In genomic region chr13:98598043-98598442, GRCh38 we compare ENCODE assay signal across 16 cellular contexts. TPM values are rescaled to one million over a fixed set of nuclear protein-coding genes. Genes with fewer than 3 reads are reported as not detected.
DNase-seq lines count a peak whose midpoint lies in the region; ATAC-seq and TF ChIP-seq lines count a peak whose summit lies in the region.
"Had no signal": no experiment of that assay in that cellular context is flagged by ENCODE, and none has a peak within 500 bp of the region (broad histone marks: within the 10 kb centered on the region; RNA-seq: fewer than 3 reads in every experiment).

No MANE protein-coding gene starts in this region.

- no peaks in the 10 kb centered on the region for H3K27me3 ChIP-seq in MG63

- H3K4me3 ChIP-seq in AG09309 (ENCODE audit: control insufficient read depth, low read depth, low read length) (no peak overlapping the region), WI38 (ENCODE audit: low read depth, low read length) (no peak overlapping the region), fibroblast of the aortic adventitia (ENCODE audit: low read depth, low read length) (no peak overlapping the region), MG63 (no peak overlapping the region)
- H3K4me3 ChIP-seq: thoracic aorta had no signal

- TF ChIP-seq CTCF in AG09309 (IDR thresholded peaks at IDR 0.05; ENCODE audit: control insufficient read depth, insufficient read depth, low read depth, low read length, missing control alignments) (peak; percentile 36), WI38 (IDR thresholded peaks at IDR 0.05; ENCODE audit: low read depth, low read length) (0 out of 2 replicates have a peak, but pooled peaks have one; percentile 5), fibroblast of the aortic adventitia (IDR thresholded peaks at IDR 0.05; ENCODE audit: insufficient read depth, low read length) (no peak)

- DNase-seq in AG09309 (ENCODE audit: low read depth) = no peak
- DNase-seq in G401 (ENCODE audit: low spot score) = peak; percentile 18
- peak; percentile 15 for DNase-seq in fibroblast of the aortic adventitia (ENCODE audit: low read depth)
- no peak for DNase-seq in NK-92 treated with Interleukin-12 subunit alpha and Interleukin-12 subunit beta, amount 100 ng/mL, for 24 hours (lab: John Stamatoyannopoulos, UW)
- no peak for DNase-seq in NCI-H1105 (lab: John Stamatoyannopoulos, UW)
- no peak for DNase-seq in MG63
- DNase-seq: activated CD8-positive, alpha-beta memory T cell treated with anti-CD3 and anti-CD28 coated beads, Interleukin-2, amount 10 ng/mL, durations not matched to agents 7 days and 5 days; CD4-positive, alpha-beta T cell; cortex of kidney; kidney glomerular epithelial cell; MV-4-11; NCI-H510A treated with DMSO at 0.1 percent for 48 hours; small intestine had no signal

- ATAC-seq in GM21723 (IDR thresholded peaks at IDR 0.05; ENCODE audit: unreplicated experiment) = no peak
- ATAC-seq: activated CD8-positive, alpha-beta memory T cell treated with anti-CD3 and anti-CD28 coated beads, Interleukin-2, amount 10 ng/mL, durations not matched to agents 7 days and 5 days had no signal

- H3K36me3 ChIP-seq in MG63 = no peaks in the 10 kb centered on the region
- H3K36me3 ChIP-seq: thoracic aorta had no signal

- in situ Hi-C loops in G401 (cut with HindIII; ENCODE audit: low sequenced_read_pairs) = no loop called here

- H3K9me3 ChIP-seq in MG63 = no peaks in the 10 kb centered on the region
- H3K9me3 ChIP-seq: thoracic aorta had no signal

RNA-seq across cellular contexts. Expression of gene STK24, which starts 21.1 kb away (rescaled TPM):
- total RNA-seq in G401 (2014; rRNA removed; shearing (Covaris generic)) = 59.4 and 96.3 TPM in 2 replicates
- total RNA-seq in fibroblast of the aortic adventitia (ENCODE audit: low replicate concordance) = 64.0 and 110 TPM in 2 replicates
- total RNA-seq in MG63 (2014; rRNA removed; shearing (Covaris generic); ENCODE audit: low replicate concordance) = 82.1 and 113 TPM in 2 replicates

Comparison
In these comparisons a context has a peak if more than half of its experiments do, and no peak if none do; other contexts are left out.
1. DNase-seq: peak in G401 (single experiment) and fibroblast of the aortic adventitia (single experiment); none in AG09309 (single experiment), NK-92 treated with Interleukin-12 subunit alpha and Interleukin-12 subunit beta, amount 100 ng/mL, for 24 hours (single experiment), NCI-H1105 (single experiment) and MG63 (single experiment).